In genomic region chr7:40802497-40802896, GRCh38 we compare ENCODE assay signal across 20 cellular contexts.
DNase-seq lines count a peak whose midpoint lies in the region; ATAC-seq and TF ChIP-seq lines count a peak whose summit lies in the region.
"Had no signal": no experiment of that assay in that cellular context is flagged by ENCODE, and none has a peak within 500 bp of the region (broad histone marks: within the 10 kb centered on the region; RNA-seq: fewer than 3 reads in every experiment).

No MANE protein-coding gene starts in this region.

- H3K14ac ChIP-seq in IMR-90 (replicated peaks; ENCODE audit: low read depth, low read length): 0 out of 2 replicates have a peak overlapping the region, but pooled peaks have one; percentile 15

- no peaks in the 10 kb centered on the region for H3K9me3 ChIP-seq in IMR-90 (ENCODE audit: control insufficient read depth, insufficient read depth, low read length)

- H2BK120ac ChIP-seq in IMR-90 (ENCODE audit: low read depth, low read length): no peak overlapping the region

- H3K9me3 Mint-ChIP-seq in WTC11: no peaks in the 10 kb centered on the region
- H3K9me3 Mint-ChIP-seq: H9 had no signal

- H3K56ac ChIP-seq in IMR-90 (ENCODE audit: extremely low read depth, insufficient read depth, low read length): no peak overlapping the region

- no CpG with 5 or more reads among the region's 3 CpGs for WGBS in IMR-90 (ENCODE audit: extremely low coverage in 2 of 2, insufficient read length in 1 of 2), 2 experiments

- ATAC-seq in IMR-90 (ENCODE audit: low read depth): no peak
- ATAC-seq in foreskin keratinocyte: no peak
- ATAC-seq in WTC11: no peak
- ATAC-seq in GM18519 (IDR thresholded peaks at IDR 0.05; ENCODE audit: low FRiP score, unreplicated experiment): no peak
- no peak for ATAC-seq in GM21447 (IDR thresholded peaks at IDR 0.05; ENCODE audit: unreplicated experiment)

- H3K4me2 ChIP-seq in IMR-90 (ENCODE audit: low read depth, low read length): no peak overlapping the region

- no peak overlapping the region for H3K18ac ChIP-seq in IMR-90 (ENCODE audit: low read depth, low read length)

- H3K4ac ChIP-seq in IMR-90 (ENCODE audit: low read depth, low read length): no peak overlapping the region

- H3K27ac ChIP-seq in IMR-90 (ENCODE audit: insufficient read depth, low read length): no peak overlapping the region
- H3K27ac ChIP-seq in foreskin keratinocyte: peak overlapping the region; percentile 34

- no peak overlapping the region for H2AK5ac ChIP-seq in IMR-90 (ENCODE audit: low read depth, low read length)

- no peak overlapping the region for H3K9ac ChIP-seq in IMR-90 (ENCODE audit: low read depth, low read length)

- dilution Hi-C loops in IMR-90 (cut with HindIII; ENCODE audit: low sequenced_read_pairs, unreplicated experiment): no loop called here

- no peak overlapping the region for H2AK9ac ChIP-seq in IMR-90 (replicated peaks; ENCODE audit: low read depth, low read length, poor library complexity)

- BruUV-seq in IMR-90 (replicated peaks; lab: Mats Ljungman, UMichigan): no TSS peak

- no peaks in the 10 kb centered on the region for H3K36me3 ChIP-seq in IMR-90 (ENCODE audit: control insufficient read depth, insufficient read depth, low read length)

- H3K4me3 ChIP-seq in IMR-90 (ENCODE audit: insufficient read depth, low read depth, low read length): no peak overlapping the region

- CTCF ChIA-PET in IMR-90 (lab: Yijun Ruan, JAX) (no interaction called here), WTC11 (lab: Charles Lee) (no interaction called here)

- H4K8ac ChIP-seq in IMR-90 (ENCODE audit: low read depth in 2 of 2, low read length in 2 of 2): no peak overlapping the region

- H2BK15ac ChIP-seq in IMR-90 (ENCODE audit: low read depth, low read length): peak overlapping the region; percentile 27; the same call in 1 of the 3 replicates

- H3K23ac ChIP-seq in IMR-90 (ENCODE audit: low read depth, low read length): no peak overlapping the region

- in situ Hi-C loops in IMR-90 (cut with MboI; ENCODE audit: low sequenced_read_pairs): no loop called here

- no peak overlapping the region for H4K91ac ChIP-seq in IMR-90 (ENCODE audit: insufficient read depth, low read depth, low read length)

- DNase-seq in IMR-90 (no peak), NOMO-1 treated with DMSO at 0.1 percent for 48 hours (lab: John Stamatoyannopoulos, UW; ENCODE audit: unreplicated experiment) (peak; percentile 87), SIG-M5 treated with dmso at 0.1 percent for 504 hours (lab: John Stamatoyannopoulos, UW; ENCODE audit: unreplicated experiment) (peak; percentile 64), foreskin keratinocyte (no peak), WTC11 (ENCODE audit: low spot score) (no peak), NCI-H226 (no peak)
- DNase-seq: COR-L47; DMS153; EL; H9; KBM-7; NCI-H187 treated with DMSO at 0.1 percent for 48 hours; NCI-H446; NCI-H69; NK-92 treated with Interleukin-12 subunit alpha and Interleukin-12 subunit beta, amount 100 ng/mL, for 24 hours; SHP77; T-helper 2 cell had no signal

- H3K4me1 ChIP-seq in IMR-90 (ENCODE audit: control insufficient read depth, insufficient read depth, low read length): peaks cover 9% of the 10 kb centered on the region
- no peaks in the 10 kb centered on the region for H3K4me1 ChIP-seq in foreskin keratinocyte

- TF ChIP-seq POLR2A in IMR-90 (IDR thresholded peaks at IDR 0.05; ENCODE audit: low read depth, low read length): no peak

- H3K4me1 Mint-ChIP-seq in WTC11: 0 out of 2 replicates have a peak, but pooled peaks cover 5% of the 10 kb centered on the region

- peaks cover 0 to 4% of the 10 kb centered on the region in 2 experiments; a peak in 2 of 4 replicates for H3K79me1 ChIP-seq in IMR-90 (ENCODE audit: low read depth in 1 of 2, low read length in 2 of 2)

- H3K4me3 Mint-ChIP-seq in WTC11: no peak overlapping the region
- H3K4me3 Mint-ChIP-seq: CD14-positive monocyte, H9 had no signal

- H4K5ac ChIP-seq in IMR-90 (ENCODE audit: low read depth, low read length): no peak overlapping the region

- no peak overlapping the region for H2AFZ ChIP-seq in IMR-90 (replicated peaks; ENCODE audit: low read length, poor library complexity)

- H3K36me3 Mint-ChIP-seq in WTC11: no peaks in the 10 kb centered on the region
- H3K36me3 Mint-ChIP-seq: CD14-positive monocyte had no signal

- POLR2A ChIA-PET in IMR-90 (lab: Charles Lee; ENCODE audit: unreplicated experiment): no interaction called here
- POLR2A ChIA-PET in WTC11 (lab: Charles Lee): no interaction called here

- peaks cover 9% of the 10 kb centered on the region for H3K9me1 ChIP-seq in IMR-90 (ENCODE audit: insufficient read depth, low read length)

- TF ChIP-seq CTCF in IMR-90 (conservative IDR thresholded peaks at IDR 0.05; ENCODE audit: low read depth, low read length): no peak
- no peak for TF ChIP-seq CTCF in foreskin keratinocyte (conservative IDR thresholded peaks at IDR 0.05)
- TF ChIP-seq CTCF in WTC11 (IDR thresholded peaks at IDR 0.05): no peak

- H3K27me3 Mint-ChIP-seq in WTC11 (ENCODE audit: low read depth): no peaks in the 10 kb centered on the region

- TF ChIP-seq RAD21 in IMR-90 (IDR thresholded peaks at IDR 0.05; ENCODE audit: low read length): no peak

- no peak overlapping the region for H3K27ac Mint-ChIP-seq in WTC11
- H3K27ac Mint-ChIP-seq: CD14-positive monocyte, H9 had no signal

- intact Hi-C loops in IMR-90 (cut with micrococcal nuclease): no loop called here

- H2BK5ac ChIP-seq in IMR-90 (ENCODE audit: low read depth, low read length, poor library complexity, severe bottlenecking): no peak overlapping the region

- H3K27me3 ChIP-seq in IMR-90 (ENCODE audit: control insufficient read depth, insufficient read depth, low read length) (no peaks in the 10 kb centered on the region), foreskin keratinocyte (no peaks in the 10 kb centered on the region)

- no peaks in the 10 kb centered on the region for H4K20me1 ChIP-seq in IMR-90 (ENCODE audit: insufficient read depth, low read length)

- peak overlapping the region; percentile 55; the same call in 1 of the 2 replicates for H2BK20ac ChIP-seq in IMR-90 (ENCODE audit: low read depth, low read length)

TF ChIP-seq in IMR-90, 13 proteins besides CTCF, POLR2A, EP300 and RAD21:
- TF ChIP-seq CEBPB (IDR thresholded peaks at IDR 0.05; ENCODE audit: low read depth, low read length): peak; percentile 33; the same call in 1 of the 2 replicates
- no peak for TF ChIP-seq FOS (IDR thresholded peaks at IDR 0.05; ENCODE audit: low read depth, low read length)

TF ChIP-seq in WTC11, 78 proteins besides CTCF, POLR2A, EP300 and RAD21:
- TF ChIP-seq ZSCAN18 (CRISPR knock-in tag; IDR thresholded peaks at IDR 0.05) (no peak), ZMAT4 (CRISPR knock-in tag; IDR thresholded peaks at IDR 0.05) (no peak), ZBTB21 (CRISPR knock-in tag; IDR thresholded peaks at IDR 0.05; ENCODE audit: borderline replicate concordance) (no peak), MYBL2 (CRISPR knock-in tag; IDR thresholded peaks at IDR 0.05) (no peak), ETV6 (CRISPR knock-in tag; IDR thresholded peaks at IDR 0.05) (no peak)

Comparison
In these comparisons a context has a peak if more than half of its experiments do, and no peak if none do; other contexts are left out.
1. DNase-seq: peak in NOMO-1 treated with DMSO at 0.1 percent for 48 hours (single experiment) and SIG-M5 treated with dmso at 0.1 percent for 504 hours (single experiment); none in IMR-90 (single experiment), foreskin keratinocyte (0 of 2), WTC11 (single experiment) and NCI-H226 (single experiment).